8 cellular contexts compared by ENCODE assay signal in the genomic region with DNA sequence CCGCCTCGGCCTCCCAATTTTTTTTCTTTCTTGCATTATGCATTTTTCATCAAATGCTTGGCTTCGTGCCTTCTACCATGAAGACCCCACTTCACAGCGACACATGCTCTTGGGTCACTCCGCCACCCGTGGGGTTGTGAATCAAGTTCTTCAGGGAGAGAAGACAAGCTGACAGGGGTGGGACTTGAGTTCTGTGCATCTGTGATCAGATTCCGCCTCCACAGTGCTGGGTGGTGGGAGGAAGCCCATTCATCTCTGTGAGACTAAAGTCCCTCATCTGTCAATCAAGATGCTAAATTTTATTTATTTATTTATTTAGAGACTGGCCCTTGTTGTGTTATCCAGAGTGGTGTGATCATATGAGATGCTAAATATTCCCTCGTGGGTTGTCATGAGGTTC.
"Had no signal": no experiment of that assay in that cellular context is flagged by ENCODE, and none has a peak within 500 bp of the region (broad histone marks: within the 10 kb centered on the region; RNA-seq: fewer than 3 reads in every experiment).

No MANE protein-coding gene starts in this region.

- DNase-seq: GDM1, GF-D8 had no signal

- ATAC-seq: GM12878 had no signal

- FAIRE-seq: G401.6, GM12878, GM12891, GM12892, GM18507, GM19239 had no signal
